ENCODE assay signal across 1 cellular context in genomic region chr7:69934475-69934903, GRCh38.
TF ChIP-seq lines count a peak whose summit lies in the region.

No MANE protein-coding gene starts in this region.

TF ChIP-seq in HEK293, 187 proteins besides CTCF, POLR2A, EP300 and RAD21 (continued from another document and continues in another):
- TF ChIP-seq ZNF274 (IDR thresholded peaks at IDR 0.05; ENCODE audit: low read length) (no peak), ZNF274 (tag by site-specific recombination; IDR thresholded peaks at IDR 0.05; ENCODE audit: borderline replicate concordance) (no peak), ZNF148 (tag by site-specific recombination; IDR thresholded peaks at IDR 0.05; ENCODE audit: borderline replicate concordance) (no peak), ZNF548 (tag by site-specific recombination; IDR thresholded peaks at IDR 0.05) (no peak), ZNF18 (tag by site-specific recombination; IDR thresholded peaks at IDR 0.05) (peak; percentile 79), ZSCAN16 (tag by site-specific recombination; IDR thresholded peaks at IDR 0.05) (0 out of 2 replicates have a peak, but pooled peaks have one; percentile 33), ELK4 (IDR thresholded peaks at IDR 0.05; ENCODE audit: borderline replicate concordance, low read depth, low read length) (no peak), ZNF768 (tag by site-specific recombination; IDR thresholded peaks at IDR 0.05) (no peak), ZNF621 (tag by site-specific recombination; IDR thresholded peaks at IDR 0.05) (no peak), ZBTB21 (tag by site-specific recombination; IDR thresholded peaks at IDR 0.05) (no peak), ZNF610 (tag by site-specific recombination; IDR thresholded peaks at IDR 0.05; ENCODE audit: borderline replicate concordance) (peak; percentile 72), ZNF2 (tag by site-specific recombination; IDR thresholded peaks at IDR 0.05) (peak; percentile 67; the same call in 1 of the 2 replicates), ZNF645 (tag by site-specific recombination; IDR thresholded peaks at IDR 0.05) (no peak), ZNF555 (tag by site-specific recombination; conservative IDR thresholded peaks at IDR 0.05) (no peak), ZNF19 (tag by site-specific recombination; IDR thresholded peaks at IDR 0.05; ENCODE audit: low read depth) (0 out of 2 replicates have a peak, but pooled peaks have one; percentile 56), OVOL3 (tag by site-specific recombination; IDR thresholded peaks at IDR 0.05) (peak; percentile 22; the same call in 1 of the 2 replicates), YY1 (tag by site-specific recombination; IDR thresholded peaks at IDR 0.05) (no peak), ZFP41 (tag by site-specific recombination; IDR thresholded peaks at IDR 0.05; ENCODE audit: borderline replicate concordance) (no peak), ZNF175 (tag by site-specific recombination; IDR thresholded peaks at IDR 0.05) (no peak), ZIC2 (tag by site-specific recombination; IDR thresholded peaks at IDR 0.05) (peak; percentile 70), ZNF335 (tag by site-specific recombination; conservative IDR thresholded peaks at IDR 0.05) (no peak), YY2 (tag by site-specific recombination; IDR thresholded peaks at IDR 0.05) (no peak), TCF7L2 (IDR thresholded peaks at IDR 0.05; ENCODE audit: borderline replicate concordance, low read depth, low read length) (peak; percentile 71; the same call in 1 of the 2 replicates), SP3 (tag by site-specific recombination; IDR thresholded peaks at IDR 0.05) (no peak), ZNF324 (tag by site-specific recombination; IDR thresholded peaks at IDR 0.05) (0 out of 2 replicates have a peak, but pooled peaks have one; percentile 36), EGR2 (tag by site-specific recombination; IDR thresholded peaks at IDR 0.05; ENCODE audit: low read depth) (no peak), ZBTB17 (tag by site-specific recombination; IDR thresholded peaks at IDR 0.05) (peak; percentile 87), ZNF514 (tag by site-specific recombination; IDR thresholded peaks at IDR 0.05) (no peak), ZNF707 (tag by site-specific recombination; IDR thresholded peaks at IDR 0.05) (no peak), ZBTB8A (tag by site-specific recombination; IDR thresholded peaks at IDR 0.05) (peak; percentile 48), GLIS2 (tag by site-specific recombination; IDR thresholded peaks at IDR 0.05) (no peak), SCRT1 (tag by site-specific recombination; IDR thresholded peaks at IDR 0.05; ENCODE audit: borderline replicate concordance) (peak; percentile 82; the same call in 1 of the 2 replicates), ZNF423 (tag by site-specific recombination; IDR thresholded peaks at IDR 0.05) (no peak), AEBP2 (tag by site-specific recombination; IDR thresholded peaks at IDR 0.05; ENCODE audit: borderline replicate concordance) (no peak), ZNF521 (tag by site-specific recombination; IDR thresholded peaks at IDR 0.05) (no peak), ZNF580 (tag by site-specific recombination; IDR thresholded peaks at IDR 0.05) (peak; percentile 86; the same call in 1 of the 2 replicates), ZNF350 (tag by site-specific recombination; IDR thresholded peaks at IDR 0.05) (no peak), ZNF391 (tag by site-specific recombination; IDR thresholded peaks at IDR 0.05; ENCODE audit: borderline replicate concordance, low read depth) (no peak; the same call in 1 of the 2 replicates), KLF1 (tag by site-specific recombination; IDR thresholded peaks at IDR 0.05) (peak; percentile 91), IKZF3 (tag by site-specific recombination; IDR thresholded peaks at IDR 0.05) (peak; percentile 76), ZNF394 (tag by site-specific recombination; IDR thresholded peaks at IDR 0.05; ENCODE audit: borderline replicate concordance) (0 out of 2 replicates have a peak, but pooled peaks have one; percentile 18), ZFP37 (tag by site-specific recombination; IDR thresholded peaks at IDR 0.05) (no peak), ZNF292 (tag by site-specific recombination; IDR thresholded peaks at IDR 0.05; ENCODE audit: borderline replicate concordance, low read depth) (no peak), HOXC10 (CRISPR knock-in tag; IDR thresholded peaks at IDR 0.05) (no peak), ATF2 (tag by site-specific recombination; IDR thresholded peaks at IDR 0.05; ENCODE audit: low read depth) (peak; percentile 42; the same call in 1 of the 2 replicates), ZNF354C (tag by site-specific recombination; IDR thresholded peaks at IDR 0.05; ENCODE audit: borderline replicate concordance, low read depth) (no peak), ZNF239 (tag by site-specific recombination; IDR thresholded peaks at IDR 0.05) (no peak), ZNF26 (tag by site-specific recombination; IDR thresholded peaks at IDR 0.05) (no peak), SETDB1 (IDR thresholded peaks at IDR 0.05; ENCODE audit: insufficient read length, low read length) (no peak)
- TF ChIP-seq, protein P1, sequence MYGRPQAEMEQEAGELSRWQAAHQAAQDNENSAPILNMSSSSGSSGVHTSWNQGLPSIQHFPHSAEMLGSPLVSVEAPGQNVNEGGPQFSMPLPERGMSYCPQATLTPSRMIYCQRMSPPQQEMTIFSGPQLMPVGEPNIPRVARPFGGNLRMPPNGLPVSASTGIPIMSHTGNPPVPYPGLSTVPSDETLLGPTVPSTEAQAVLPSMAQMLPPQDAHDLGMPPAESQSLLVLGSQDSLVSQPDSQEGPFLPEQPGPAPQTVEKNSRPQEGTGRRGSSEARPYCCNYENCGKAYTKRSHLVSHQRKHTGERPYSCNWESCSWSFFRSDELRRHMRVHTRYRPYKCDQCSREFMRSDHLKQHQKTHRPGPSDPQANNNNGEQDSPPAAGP (tag by site-specific recombination; IDR thresholded peaks at IDR 0.05), result no peak
- TF ChIP-seq, protein P2, sequence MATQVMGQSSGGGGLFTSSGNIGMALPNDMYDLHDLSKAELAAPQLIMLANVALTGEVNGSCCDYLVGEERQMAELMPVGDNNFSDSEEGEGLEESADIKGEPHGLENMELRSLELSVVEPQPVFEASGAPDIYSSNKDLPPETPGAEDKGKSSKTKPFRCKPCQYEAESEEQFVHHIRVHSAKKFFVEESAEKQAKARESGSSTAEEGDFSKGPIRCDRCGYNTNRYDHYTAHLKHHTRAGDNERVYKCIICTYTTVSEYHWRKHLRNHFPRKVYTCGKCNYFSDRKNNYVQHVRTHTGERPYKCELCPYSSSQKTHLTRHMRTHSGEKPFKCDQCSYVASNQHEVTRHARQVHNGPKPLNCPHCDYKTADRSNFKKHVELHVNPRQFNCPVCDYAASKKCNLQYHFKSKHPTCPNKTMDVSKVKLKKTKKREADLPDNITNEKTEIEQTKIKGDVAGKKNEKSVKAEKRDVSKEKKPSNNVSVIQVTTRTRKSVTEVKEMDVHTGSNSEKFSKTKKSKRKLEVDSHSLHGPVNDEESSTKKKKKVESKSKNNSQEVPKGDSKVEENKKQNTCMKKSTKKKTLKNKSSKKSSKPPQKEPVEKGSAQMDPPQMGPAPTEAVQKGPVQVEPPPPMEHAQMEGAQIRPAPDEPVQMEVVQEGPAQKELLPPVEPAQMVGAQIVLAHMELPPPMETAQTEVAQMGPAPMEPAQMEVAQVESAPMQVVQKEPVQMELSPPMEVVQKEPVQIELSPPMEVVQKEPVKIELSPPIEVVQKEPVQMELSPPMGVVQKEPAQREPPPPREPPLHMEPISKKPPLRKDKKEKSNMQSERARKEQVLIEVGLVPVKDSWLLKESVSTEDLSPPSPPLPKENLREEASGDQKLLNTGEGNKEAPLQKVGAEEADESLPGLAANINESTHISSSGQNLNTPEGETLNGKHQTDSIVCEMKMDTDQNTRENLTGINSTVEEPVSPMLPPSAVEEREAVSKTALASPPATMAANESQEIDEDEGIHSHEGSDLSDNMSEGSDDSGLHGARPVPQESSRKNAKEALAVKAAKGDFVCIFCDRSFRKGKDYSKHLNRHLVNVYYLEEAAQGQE (tag by site-specific recombination; IDR thresholded peaks at IDR 0.05), result no peak
